Comparison of ENCODE assay signal across 21 cellular contexts in the genomic region with DNA sequence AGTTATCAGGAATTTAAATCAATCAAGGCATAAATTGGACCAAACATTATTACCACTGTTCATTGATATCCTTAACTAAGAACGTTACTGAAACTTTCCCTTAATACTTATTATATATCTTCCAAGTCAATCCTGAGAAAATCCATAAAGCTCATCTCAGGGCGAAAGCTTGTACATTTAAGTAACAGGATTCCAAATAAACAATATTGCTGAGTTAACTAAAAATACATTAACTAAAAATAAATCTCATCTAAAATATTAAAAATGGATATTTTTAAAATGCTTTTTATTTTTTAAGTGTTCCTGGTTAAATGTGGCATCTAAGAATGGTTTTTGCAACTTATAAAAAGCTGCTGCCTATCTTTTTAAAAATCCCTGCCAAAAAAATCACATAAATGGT. TPM values are rescaled to one million over a fixed set of nuclear protein-coding genes. Genes with fewer than 3 reads are reported as not detected.
DNase-seq lines count a peak whose midpoint lies in the region; ATAC-seq, FAIRE-seq and TF ChIP-seq lines count a peak whose summit lies in the region.
"Had no signal": no experiment of that assay in that cellular context is flagged by ENCODE, and none has a peak within 500 bp of the region (broad histone marks: within the 10 kb centered on the region; RNA-seq: fewer than 3 reads in every experiment).

No MANE protein-coding gene starts in this region.

- H3K9me3 ChIP-seq in HepG2 (ENCODE audit: low read length): peaks cover 7% of the 10 kb centered on the region; the same call in 1 of the 2 replicates
- H3K9me3 ChIP-seq in right lobe of liver: no peaks in the 10 kb centered on the region
- H3K9me3 ChIP-seq in osteoblast (ENCODE audit: low read depth, low read length): no peaks in the 10 kb centered on the region
- H3K9me3 ChIP-seq: BE2C had no signal

- H3K79me2 ChIP-seq in HepG2 (ENCODE audit: insufficient read depth, low read length): peaks cover 19% of the 10 kb centered on the region
- H3K79me2 ChIP-seq in osteoblast (ENCODE audit: insufficient read depth, low read length): no peaks in the 10 kb centered on the region

- H3K9ac ChIP-seq in HepG2 (ENCODE audit: insufficient read depth, low read depth, low read length): no peak overlapping the region
- H3K9ac ChIP-seq: BLaER1 treated with 17β-estradiol and CSF1 and Interleukin-3, amounts not matched to agents 10 nM and 100 nM had no signal

- H3K4me1 ChIP-seq in HepG2 (ENCODE audit: insufficient read depth, low read length) (peaks cover 21% of the 10 kb centered on the region), right lobe of liver (no peaks in the 10 kb centered on the region), osteoblast (ENCODE audit: insufficient read depth, low read length) (peaks cover 26% of the 10 kb centered on the region)
- H3K4me1 ChIP-seq: BE2C; BLaER1 treated with 17β-estradiol and CSF1 and Interleukin-3, amounts not matched to agents 10 nM and 100 nM had no signal

- in situ Hi-C loops in HepG2 (cut with HindIII; ENCODE audit: extremely low pct_ligation_motif_present, low pct_unique_long_range_greater_than_20kb): no loop called here

- H3K36me3 ChIP-seq in HepG2 (replicated peaks in 1 of 2; ENCODE audit: control insufficient read depth in 1 of 2, insufficient read depth in 2 of 2, low read length in 2 of 2): peaks cover 4 to 32% of the 10 kb centered on the region in 2 experiments; a peak in 4 of 5 replicates
- peaks cover 0 to 7% (median under 1%) of the 10 kb centered on the region in 4 donors for H3K36me3 ChIP-seq in right lobe of liver
- H3K36me3 ChIP-seq in osteoblast (ENCODE audit: insufficient read depth, low read length): no peaks in the 10 kb centered on the region
- H3K36me3 ChIP-seq: BE2C had no signal

- POLR2A ChIA-PET in HepG2 (lab: Yijun Ruan, JAX): no interaction called here

- H2AFZ ChIP-seq in HepG2 (ENCODE audit: low read length) (no peak overlapping the region), osteoblast (ENCODE audit: low read length) (no peak overlapping the region)
- H2AFZ ChIP-seq: GM23338 had no signal

- H3K4me3 ChIP-seq in HepG2 (replicated peaks in 1 of 3; ENCODE audit: insufficient read depth in 1 of 3, low read depth in 2 of 3, low read length in 3 of 3): no peak overlapping the region
- no peak overlapping the region for H3K4me3 ChIP-seq in right lobe of liver
- H3K4me3 ChIP-seq in osteoblast (ENCODE audit: insufficient read depth, low read length): no peak overlapping the region
- H3K4me3 ChIP-seq: BLaER1 treated with 17β-estradiol and CSF1 and Interleukin-3, amounts not matched to agents 10 nM and 100 nM; GM12878; GM23338 had no signal

- no peak for TF ChIP-seq EP300 in HepG2 (IDR thresholded peaks at IDR 0.05; ENCODE audit: low read depth in 2 of 2, low read length in 2 of 2)
- TF ChIP-seq EP300 in HepG2 (CRISPR knock-in tag; IDR thresholded peaks at IDR 0.05; ENCODE audit: borderline replicate concordance): no peak

- no peaks in the 10 kb centered on the region for H4K20me1 ChIP-seq in HepG2 (ENCODE audit: insufficient read depth, low read length)
- no peaks in the 10 kb centered on the region for H4K20me1 ChIP-seq in osteoblast (ENCODE audit: insufficient read depth, low read length)
- H4K20me1 ChIP-seq: BLaER1 treated with 17β-estradiol and CSF1 and Interleukin-3, amounts not matched to agents 10 nM and 100 nM had no signal

- H3K27me3 ChIP-seq in HepG2 (ENCODE audit: control insufficient read depth in 1 of 2, insufficient read depth in 2 of 2, low read length in 2 of 2) (no peaks in the 10 kb centered on the region), right lobe of liver (no peaks in the 10 kb centered on the region), osteoblast (ENCODE audit: insufficient read depth, low read length) (no peaks in the 10 kb centered on the region)
- H3K27me3 ChIP-seq: BE2C; BLaER1 treated with 17β-estradiol and CSF1 and Interleukin-3, amounts not matched to agents 10 nM and 100 nM had no signal

- no peak for TF ChIP-seq POLR2A in HepG2 (IDR thresholded peaks at IDR 0.05; ENCODE audit: insufficient read depth in 1 of 2, low read depth in 2 of 2, low read length in 2 of 2)
- no peak for TF ChIP-seq POLR2A in right lobe of liver (IDR thresholded peaks at IDR 0.05)

- H3K4me2 ChIP-seq in HepG2 (ENCODE audit: low read depth, low read length) (no peak overlapping the region), osteoblast (ENCODE audit: insufficient read depth, low read length) (peak overlapping the region; percentile 0)
- H3K4me2 ChIP-seq: BLaER1 treated with 17β-estradiol and CSF1 and Interleukin-3, amounts not matched to agents 10 nM and 100 nM; GM23338 had no signal

- FAIRE-seq in HepG2 (lab: Jason Lieb, UNC) (no peak), frontal cortex (lab: Jason Lieb, UNC) (peak; percentile 45)
- FAIRE-seq: D721Med, GM12878, GM19239 had no signal

- no peak for TF ChIP-seq RAD21 in HepG2 (CRISPR knock-in tag; IDR thresholded peaks at IDR 0.05)

- DNase-seq in HepG2 (ENCODE audit: low spot score) (no peak), right lobe of liver (no peak), frontal cortex (ENCODE audit: low spot score in 2 of 2) (no peak), osteoblast (ENCODE audit: insufficient read length, low spot score, missing footprints) (no peak), NCI-H526 treated with DMSO at 0.1 percent for 48 hours (lab: John Stamatoyannopoulos, UW) (no peak), activated T-cell treated with anti-CD3 and anti-CD28 coated beads for 4 hours (no peak)
- DNase-seq: AML-193; BE2C; CD4-positive, alpha-beta T cell; CD8-positive, alpha-beta memory T cell; DMS 273 treated with DMSO at 0.1 percent for 48 hours; DMS79; GDM1; H9 had no signal

- TF ChIP-seq CTCF in HepG2 (CRISPR knock-in tag; IDR thresholded peaks at IDR 0.05): no peak
- TF ChIP-seq CTCF in right lobe of liver (IDR thresholded peaks at IDR 0.05): no peak
- TF ChIP-seq CTCF in osteoblast (IDR thresholded peaks at IDR 0.05; ENCODE audit: extremely low read depth, low read depth, low read length): no peak

- WGBS in HepG2 (ENCODE audit: low lambda C conversion rate): 49% methylated on average over 2 of the region's 2 CpGs
- 48% methylated on average over 2 of the region's 2 CpGs for WGBS in right lobe of liver (ENCODE audit: insufficient coverage, low coverage, low lambda C conversion rate, missing lambda C conversion rate)

- H3K27ac ChIP-seq in HepG2 (ENCODE audit: extremely low read length, insufficient read depth, low read length): no peak overlapping the region
- H3K27ac ChIP-seq in right lobe of liver: no peak overlapping the region
- no peak overlapping the region for H3K27ac ChIP-seq in osteoblast (ENCODE audit: low read depth, low read length)
- H3K27ac ChIP-seq: 22Rv1; BLaER1 treated with 17β-estradiol and CSF1 and Interleukin-3, amounts not matched to agents 10 nM and 100 nM had no signal

- no peak for ATAC-seq in HepG2
- no peak for ATAC-seq in right lobe of liver
- ATAC-seq: GM12878, GM23338, HCT116 had no signal

- CTCF ChIA-PET in HepG2 (lab: Yijun Ruan, JAX; ENCODE audit: low intra/inter-chr PET ratio, low total read pairs): no interaction called here

- intact Hi-C loops in HepG2 (cut with micrococcal nuclease; ENCODE audit: unreplicated experiment) (no loop called here), right lobe of liver (cut with DNase I) (no loop called here)

- BruUV-seq in HepG2 (replicated peaks; lab: Mats Ljungman, UMichigan): no TSS peak

TF ChIP-seq in HepG2, 621 proteins besides CTCF, POLR2A, EP300 and RAD21:
- peak; percentile 64; the same call in 1 of the 2 replicates for TF ChIP-seq MAFF (IDR thresholded peaks at IDR 0.05; ENCODE audit: low read depth, low read length)
- no peak for TF ChIP-seq CBX2 (IDR thresholded peaks at IDR 0.05; ENCODE audit: low read depth, low read length)
- no peak for TF ChIP-seq CBX2 (CRISPR knock-in tag; IDR thresholded peaks at IDR 0.05; ENCODE audit: low read depth)
- peak; percentile 57 to 77 for TF ChIP-seq MAFK (conservative IDR thresholded peaks at IDR 0.05 in 1 of 2, IDR thresholded peaks at IDR 0.05 in 1 of 2; ENCODE audit: low read length in 2 of 2)

RNA-seq across cellular contexts. Expression of a gene that starts 20.6 kb away (rescaled TPM):
- total RNA-seq in HepG2 (2016; rRNA removed; fragmentation: Illumina TruSeq; extraction: Trizol) (59.6 and 64.4 TPM in 2 replicates), right lobe of liver (10 to 100 TPM; 15.9 to 34.4 (median 23.4) TPM), frontal cortex (5.3 TPM), osteoblast (23.2 and 30.9 TPM in 2 replicates)
- 36.0 and 38.2 TPM in 2 replicates for total RNA-seq in HepG2 (2016; cell fraction: cytosol; rRNA removed; fragmentation: Illumina TruSeq; extraction: Trizol; ENCODE audit: low read depth)
- total RNA-seq in HepG2 (2016; cell fraction: insoluble cytoplasmic fraction; rRNA removed; fragmentation: Illumina TruSeq; extraction: Trizol): 52.1 and 61.1 TPM in 2 replicates
- 27.5 and 31.6 TPM in 2 replicates for total RNA-seq in HepG2 (2016; cell fraction: membrane; rRNA removed; fragmentation: Illumina TruSeq; extraction: Trizol)
- total RNA-seq in HepG2 (2016; cell fraction: nucleus; rRNA removed; fragmentation: Illumina TruSeq; extraction: Trizol): 80.6 and 82.3 TPM in 2 replicates
- polyA plus RNA-seq in HepG2 (2011; rRNA removed): 105 and 112 TPM in 2 replicates
- 85.3 and 101 TPM in 2 replicates for polyA plus RNA-seq in HepG2 (2011; cell fraction: cytosol; rRNA removed)
- polyA plus RNA-seq in HepG2 (2011; cell fraction: nucleus; rRNA removed): 48.6 and 57.8 TPM in 2 replicates
- 96.1 and 155 TPM in 2 replicates for polyA plus RNA-seq in HepG2 (2012)
- polyA plus RNA-seq in HepG2 (2016; cell fraction: cytosol; fragmentation: Illumina TruSeq; extraction: Trizol; ENCODE audit: low read depth): 36.7 and 40.8 TPM in 2 replicates
- 123 and 133 TPM in 2 replicates for polyA plus RNA-seq in HepG2 (2016; cell fraction: insoluble cytoplasmic fraction; fragmentation: Illumina TruSeq; extraction: Trizol; ENCODE audit: low read depth)
- 46.7 and 49.6 TPM in 2 replicates for polyA plus RNA-seq in HepG2 (2016; cell fraction: membrane; fragmentation: Illumina TruSeq; extraction: Trizol; ENCODE audit: low read depth)
- 94.8 and 108 TPM in 2 replicates for polyA plus RNA-seq in HepG2 (2016; cell fraction: nucleus; fragmentation: Illumina TruSeq; extraction: Trizol; ENCODE audit: insufficient read depth, low read depth)
- polyA minus RNA-seq in HepG2 (2011; rRNA and poly(A)+ RNA removed; ENCODE audit: low replicate concordance): 8.1 and 47.1 TPM in 2 replicates
- polyA minus RNA-seq in HepG2 (2011; cell fraction: cytosol; rRNA and poly(A)+ RNA removed): 72.4 and 77.0 TPM in 2 replicates
- 265 and 281 TPM in 2 replicates for polyA minus RNA-seq in HepG2 (2011; cell fraction: nucleus; rRNA and poly(A)+ RNA removed)
